1 cellular context compared by ENCODE assay signal in the genomic region with DNA sequence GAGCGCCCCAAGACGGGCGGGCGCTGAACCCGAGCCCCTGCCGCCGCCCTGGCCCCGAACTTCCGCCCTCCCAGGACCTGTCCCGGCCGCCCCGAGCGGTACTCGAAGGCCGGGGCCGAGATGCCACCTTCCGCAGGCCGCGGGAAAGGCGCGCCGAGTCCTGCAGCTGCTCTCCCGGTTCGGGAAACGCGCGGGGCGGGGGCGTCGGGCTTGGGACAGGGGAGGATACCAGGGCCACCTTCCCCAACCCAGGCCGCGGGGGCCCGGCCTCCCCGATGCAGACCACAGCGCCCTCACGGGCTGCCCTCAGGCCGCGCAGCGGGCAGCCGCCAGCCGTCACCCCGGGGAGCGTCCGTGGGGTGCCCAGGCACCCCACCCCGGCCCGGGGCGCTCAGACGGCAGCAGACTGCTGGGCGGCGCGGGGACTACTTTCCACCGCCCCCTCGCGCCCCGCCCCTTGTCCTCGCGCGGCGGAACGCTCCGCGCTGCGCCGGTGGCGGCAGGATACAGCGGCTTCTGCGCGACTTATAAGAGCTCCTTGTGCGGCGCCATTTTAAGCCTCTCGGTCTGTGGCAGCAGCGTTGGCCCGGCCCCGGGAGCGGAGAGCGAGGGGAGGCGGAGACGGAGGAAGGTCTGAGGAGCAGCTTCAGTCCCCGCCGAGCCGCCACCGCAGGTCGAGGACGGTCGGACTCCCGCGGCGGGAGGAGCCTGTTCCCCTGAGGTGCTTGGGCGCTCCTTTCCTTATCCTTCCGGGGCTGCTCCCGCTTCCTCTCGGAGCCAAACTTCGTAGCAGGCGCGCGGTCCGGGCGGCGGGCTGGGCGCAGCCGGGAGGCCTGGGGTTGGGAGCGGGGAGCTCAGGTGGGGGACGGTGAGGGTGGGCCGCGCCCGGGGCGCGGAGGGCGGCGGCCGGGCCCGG.
TF ChIP-seq lines count a peak whose summit lies in the region.

A gene (plus strand): TSS at position 556 of the 916 bp plus-strand sequence. CDS start 24,564 bp downstream, outside the sequence.

TF ChIP-seq in HepG2, 621 proteins besides CTCF, POLR2A, EP300 and RAD21 (continued from another document and continues in another):
- TF ChIP-seq ZNF766 (CRISPR knock-in tag; IDR thresholded peaks at IDR 0.05; ENCODE audit: borderline replicate concordance) (peak; percentile 53; the same call in 1 of the 2 replicates), MTF2 (CRISPR knock-in tag; IDR thresholded peaks at IDR 0.05; ENCODE audit: borderline replicate concordance) (peak; percentile 92), NFRKB (IDR thresholded peaks at IDR 0.05) (peak; percentile 86), TP53 (CRISPR knock-in tag; conservative IDR thresholded peaks at IDR 0.05) (no peak), FOXO1 (CRISPR knock-in tag; IDR thresholded peaks at IDR 0.05) (peak; percentile 71), PCBP1 (IDR thresholded peaks at IDR 0.05; ENCODE audit: borderline replicate concordance, low read depth, low read length) (peak; percentile 100), MAF1 (CRISPR knock-in tag; IDR thresholded peaks at IDR 0.05; ENCODE audit: borderline replicate concordance) (peak; percentile 88; the same call in 1 of the 2 replicates), HCFC1 (IDR thresholded peaks at IDR 0.05; ENCODE audit: low read depth, low read length) (peak; percentile 43; the same call in 1 of the 2 replicates), ZC3H13 (CRISPR knock-in tag; IDR thresholded peaks at IDR 0.05) (0 out of 2 replicates have a peak, but pooled peaks have one; percentile 19), RFX3 (CRISPR knock-in tag; IDR thresholded peaks at IDR 0.05) (peak; percentile 46; the same call in 1 of the 2 replicates), RBFOX2 (IDR thresholded peaks at IDR 0.05; ENCODE audit: low read depth, low read length) (peak; percentile 100), ZNF335 (CRISPR knock-in tag; IDR thresholded peaks at IDR 0.05) (peak; percentile 87), ZNF850 (CRISPR knock-in tag; conservative IDR thresholded peaks at IDR 0.05) (peak; percentile 87; the same call in 1 of the 2 replicates), AKAP8 (CRISPR knock-in tag; IDR thresholded peaks at IDR 0.05) (peak; percentile 73), ZNF24 (IDR thresholded peaks at IDR 0.05) (peak; percentile 79), SMARCE1 (IDR thresholded peaks at IDR 0.05; ENCODE audit: borderline replicate concordance) (no peak), POLR2G (IDR thresholded peaks at IDR 0.05; ENCODE audit: low read depth, low read length) (peak; percentile 99), ZNF577 (CRISPR knock-in tag; IDR thresholded peaks at IDR 0.05; ENCODE audit: borderline replicate concordance, low read depth) (peak; percentile 82; the same call in 1 of the 2 replicates), NFKBIZ (CRISPR knock-in tag; IDR thresholded peaks at IDR 0.05) (peak; percentile 96), SMAD3 (CRISPR knock-in tag; IDR thresholded peaks at IDR 0.05) (peak; percentile 94), ZNF605 (CRISPR knock-in tag; IDR thresholded peaks at IDR 0.05) (peak; percentile 86; the same call in 1 of the 2 replicates), HNRNPLL (IDR thresholded peaks at IDR 0.05; ENCODE audit: low read depth, low read length, poor library complexity, severe bottlenecking) (peak; percentile 96), ZNF775 (CRISPR knock-in tag; IDR thresholded peaks at IDR 0.05; ENCODE audit: borderline replicate concordance) (peak; percentile 79; the same call in 1 of the 2 replicates), SPEN (CRISPR knock-in tag; IDR thresholded peaks at IDR 0.05; ENCODE audit: low read depth) (peak; percentile 95), SP2 (CRISPR knock-in tag; IDR thresholded peaks at IDR 0.05) (peak; percentile 53; the same call in 1 of the 2 replicates), MAFG (CRISPR knock-in tag; IDR thresholded peaks at IDR 0.05) (no peak), SP5 (CRISPR knock-in tag; IDR thresholded peaks at IDR 0.05; ENCODE audit: borderline replicate concordance, low read depth) (peak; percentile 93), ZNF558 (CRISPR knock-in tag; IDR thresholded peaks at IDR 0.05; ENCODE audit: borderline replicate concordance) (peak; percentile 96; the same call in 1 of the 2 replicates), TAF1 (CRISPR knock-in tag; IDR thresholded peaks at IDR 0.05) (peak; percentile 99), JUND (CRISPR knock-in tag; IDR thresholded peaks at IDR 0.05) (peak; percentile 52; the same call in 1 of the 2 replicates), DNMT3B (CRISPR knock-in tag; conservative IDR thresholded peaks at IDR 0.05) (peak; percentile 90), MTA1 (CRISPR knock-in tag; IDR thresholded peaks at IDR 0.05; ENCODE audit: borderline replicate concordance) (peak; percentile 96), SMC3 (IDR thresholded peaks at IDR 0.05; ENCODE audit: low read length) (no peak), ZFP90 (CRISPR knock-in tag; IDR thresholded peaks at IDR 0.05; ENCODE audit: borderline replicate concordance) (peak; percentile 59; the same call in 1 of the 2 replicates), FLYWCH1 (CRISPR knock-in tag; IDR thresholded peaks at IDR 0.05) (peak; percentile 68; the same call in 1 of the 2 replicates), ZKSCAN1 (IDR thresholded peaks at IDR 0.05; ENCODE audit: low read length) (peak; percentile 68), CBFB (CRISPR knock-in tag; IDR thresholded peaks at IDR 0.05) (peak; percentile 97), ZNF670 (CRISPR knock-in tag; IDR thresholded peaks at IDR 0.05; ENCODE audit: borderline replicate concordance) (peak; percentile 84; the same call in 1 of the 2 replicates)
- TF ChIP-seq, protein P1, sequence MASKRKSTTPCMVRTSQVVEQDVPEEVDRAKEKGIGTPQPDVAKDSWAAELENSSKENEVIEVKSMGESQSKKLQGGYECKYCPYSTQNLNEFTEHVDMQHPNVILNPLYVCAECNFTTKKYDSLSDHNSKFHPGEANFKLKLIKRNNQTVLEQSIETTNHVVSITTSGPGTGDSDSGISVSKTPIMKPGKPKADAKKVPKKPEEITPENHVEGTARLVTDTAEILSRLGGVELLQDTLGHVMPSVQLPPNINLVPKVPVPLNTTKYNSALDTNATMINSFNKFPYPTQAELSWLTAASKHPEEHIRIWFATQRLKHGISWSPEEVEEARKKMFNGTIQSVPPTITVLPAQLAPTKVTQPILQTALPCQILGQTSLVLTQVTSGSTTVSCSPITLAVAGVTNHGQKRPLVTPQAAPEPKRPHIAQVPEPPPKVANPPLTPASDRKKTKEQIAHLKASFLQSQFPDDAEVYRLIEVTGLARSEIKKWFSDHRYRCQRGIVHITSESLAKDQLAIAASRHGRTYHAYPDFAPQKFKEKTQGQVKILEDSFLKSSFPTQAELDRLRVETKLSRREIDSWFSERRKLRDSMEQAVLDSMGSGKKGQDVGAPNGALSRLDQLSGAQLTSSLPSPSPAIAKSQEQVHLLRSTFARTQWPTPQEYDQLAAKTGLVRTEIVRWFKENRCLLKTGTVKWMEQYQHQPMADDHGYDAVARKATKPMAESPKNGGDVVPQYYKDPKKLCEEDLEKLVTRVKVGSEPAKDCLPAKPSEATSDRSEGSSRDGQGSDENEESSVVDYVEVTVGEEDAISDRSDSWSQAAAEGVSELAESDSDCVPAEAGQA (IDR thresholded peaks at IDR 0.05; ENCODE audit: low read depth): peak; percentile 93
- TF ChIP-seq, protein P1 (CRISPR knock-in tag; IDR thresholded peaks at IDR 0.05; ENCODE audit: borderline replicate concordance): no peak
- TF ChIP-seq, protein P2, sequence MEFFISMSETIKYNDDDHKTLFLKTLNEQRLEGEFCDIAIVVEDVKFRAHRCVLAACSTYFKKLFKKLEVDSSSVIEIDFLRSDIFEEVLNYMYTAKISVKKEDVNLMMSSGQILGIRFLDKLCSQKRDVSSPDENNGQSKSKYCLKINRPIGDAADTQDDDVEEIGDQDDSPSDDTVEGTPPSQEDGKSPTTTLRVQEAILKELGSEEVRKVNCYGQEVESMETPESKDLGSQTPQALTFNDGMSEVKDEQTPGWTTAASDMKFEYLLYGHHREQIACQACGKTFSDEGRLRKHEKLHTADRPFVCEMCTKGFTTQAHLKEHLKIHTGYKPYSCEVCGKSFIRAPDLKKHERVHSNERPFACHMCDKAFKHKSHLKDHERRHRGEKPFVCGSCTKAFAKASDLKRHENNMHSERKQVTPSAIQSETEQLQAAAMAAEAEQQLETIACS (CRISPR knock-in tag; IDR thresholded peaks at IDR 0.05): no peak; the same call in 1 of the 2 replicates
- TF ChIP-seq, protein P3, sequence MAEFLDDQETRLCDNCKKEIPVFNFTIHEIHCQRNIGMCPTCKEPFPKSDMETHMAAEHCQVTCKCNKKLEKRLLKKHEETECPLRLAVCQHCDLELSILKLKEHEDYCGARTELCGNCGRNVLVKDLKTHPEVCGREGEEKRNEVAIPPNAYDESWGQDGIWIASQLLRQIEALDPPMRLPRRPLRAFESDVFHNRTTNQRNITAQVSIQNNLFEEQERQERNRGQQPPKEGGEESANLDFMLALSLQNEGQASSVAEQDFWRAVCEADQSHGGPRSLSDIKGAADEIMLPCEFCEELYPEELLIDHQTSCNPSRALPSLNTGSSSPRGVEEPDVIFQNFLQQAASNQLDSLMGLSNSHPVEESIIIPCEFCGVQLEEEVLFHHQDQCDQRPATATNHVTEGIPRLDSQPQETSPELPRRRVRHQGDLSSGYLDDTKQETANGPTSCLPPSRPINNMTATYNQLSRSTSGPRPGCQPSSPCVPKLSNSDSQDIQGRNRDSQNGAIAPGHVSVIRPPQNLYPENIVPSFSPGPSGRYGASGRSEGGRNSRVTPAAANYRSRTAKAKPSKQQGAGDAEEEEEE (CRISPR knock-in tag; IDR thresholded peaks at IDR 0.05; ENCODE audit: borderline replicate concordance): no peak
- TF ChIP-seq, protein P4, sequence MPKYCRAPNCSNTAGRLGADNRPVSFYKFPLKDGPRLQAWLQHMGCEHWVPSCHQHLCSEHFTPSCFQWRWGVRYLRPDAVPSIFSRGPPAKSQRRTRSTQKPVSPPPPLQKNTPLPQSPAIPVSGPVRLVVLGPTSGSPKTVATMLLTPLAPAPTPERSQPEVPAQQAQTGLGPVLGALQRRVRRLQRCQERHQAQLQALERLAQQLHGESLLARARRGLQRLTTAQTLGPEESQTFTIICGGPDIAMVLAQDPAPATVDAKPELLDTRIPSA (CRISPR knock-in tag; IDR thresholded peaks at IDR 0.05; ENCODE audit: borderline replicate concordance): peak; percentile 29
- TF ChIP-seq, protein P5, sequence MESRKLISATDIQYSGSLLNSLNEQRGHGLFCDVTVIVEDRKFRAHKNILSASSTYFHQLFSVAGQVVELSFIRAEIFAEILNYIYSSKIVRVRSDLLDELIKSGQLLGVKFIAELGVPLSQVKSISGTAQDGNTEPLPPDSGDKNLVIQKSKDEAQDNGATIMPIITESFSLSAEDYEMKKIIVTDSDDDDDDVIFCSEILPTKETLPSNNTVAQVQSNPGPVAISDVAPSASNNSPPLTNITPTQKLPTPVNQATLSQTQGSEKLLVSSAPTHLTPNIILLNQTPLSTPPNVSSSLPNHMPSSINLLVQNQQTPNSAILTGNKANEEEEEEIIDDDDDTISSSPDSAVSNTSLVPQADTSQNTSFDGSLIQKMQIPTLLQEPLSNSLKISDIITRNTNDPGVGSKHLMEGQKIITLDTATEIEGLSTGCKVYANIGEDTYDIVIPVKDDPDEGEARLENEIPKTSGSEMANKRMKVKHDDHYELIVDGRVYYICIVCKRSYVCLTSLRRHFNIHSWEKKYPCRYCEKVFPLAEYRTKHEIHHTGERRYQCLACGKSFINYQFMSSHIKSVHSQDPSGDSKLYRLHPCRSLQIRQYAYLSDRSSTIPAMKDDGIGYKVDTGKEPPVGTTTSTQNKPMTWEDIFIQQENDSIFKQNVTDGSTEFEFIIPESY (CRISPR knock-in tag; IDR thresholded peaks at IDR 0.05): peak; percentile 71
- TF ChIP-seq, protein P6, sequence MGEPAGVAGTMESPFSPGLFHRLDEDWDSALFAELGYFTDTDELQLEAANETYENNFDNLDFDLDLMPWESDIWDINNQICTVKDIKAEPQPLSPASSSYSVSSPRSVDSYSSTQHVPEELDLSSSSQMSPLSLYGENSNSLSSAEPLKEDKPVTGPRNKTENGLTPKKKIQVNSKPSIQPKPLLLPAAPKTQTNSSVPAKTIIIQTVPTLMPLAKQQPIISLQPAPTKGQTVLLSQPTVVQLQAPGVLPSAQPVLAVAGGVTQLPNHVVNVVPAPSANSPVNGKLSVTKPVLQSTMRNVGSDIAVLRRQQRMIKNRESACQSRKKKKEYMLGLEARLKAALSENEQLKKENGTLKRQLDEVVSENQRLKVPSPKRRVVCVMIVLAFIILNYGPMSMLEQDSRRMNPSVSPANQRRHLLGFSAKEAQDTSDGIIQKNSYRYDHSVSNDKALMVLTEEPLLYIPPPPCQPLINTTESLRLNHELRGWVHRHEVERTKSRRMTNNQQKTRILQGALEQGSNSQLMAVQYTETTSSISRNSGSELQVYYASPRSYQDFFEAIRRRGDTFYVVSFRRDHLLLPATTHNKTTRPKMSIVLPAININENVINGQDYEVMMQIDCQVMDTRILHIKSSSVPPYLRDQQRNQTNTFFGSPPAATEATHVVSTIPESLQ (CRISPR knock-in tag; conservative IDR thresholded peaks at IDR 0.05): 0 out of 2 replicates have a peak, but pooled peaks have one; percentile 74
